In genomic region chr11:112268406-112268805, GRCh38 we compare ENCODE assay signal across 2 cellular contexts.
TF ChIP-seq lines count a peak whose summit lies in the region.

No MANE protein-coding gene starts in this region.

TF ChIP-seq in HepG2, 621 proteins besides CTCF, POLR2A, EP300 and RAD21 (continues in another document):
- TF ChIP-seq POGK (CRISPR knock-in tag; conservative IDR thresholded peaks at IDR 0.05): no peak
- TF ChIP-seq LCORL (IDR thresholded peaks at IDR 0.05): no peak
- TF ChIP-seq LCORL (CRISPR knock-in tag; IDR thresholded peaks at IDR 0.05): no peak
- TF ChIP-seq KAT2B (IDR thresholded peaks at IDR 0.05; ENCODE audit: borderline replicate concordance, low read depth, low read length): no peak
- no peak for TF ChIP-seq ZNF232 (CRISPR knock-in tag; IDR thresholded peaks at IDR 0.05; ENCODE audit: borderline replicate concordance)
- no peak for TF ChIP-seq ZBED4 (CRISPR knock-in tag; IDR thresholded peaks at IDR 0.05; ENCODE audit: borderline replicate concordance)
- no peak for TF ChIP-seq ZNF512B (CRISPR knock-in tag; IDR thresholded peaks at IDR 0.05; ENCODE audit: borderline replicate concordance)
- no peak for TF ChIP-seq GTF2F1 (IDR thresholded peaks at IDR 0.05; ENCODE audit: low read length)
- no peak for TF ChIP-seq ZNF800 (CRISPR knock-in tag; IDR thresholded peaks at IDR 0.05)
- TF ChIP-seq ZNF558 (CRISPR knock-in tag; IDR thresholded peaks at IDR 0.05; ENCODE audit: borderline replicate concordance): no peak
- TF ChIP-seq MYPOP (CRISPR knock-in tag; IDR thresholded peaks at IDR 0.05): no peak
- TF ChIP-seq NAIF1 (CRISPR knock-in tag; IDR thresholded peaks at IDR 0.05; ENCODE audit: borderline replicate concordance): no peak
- no peak for TF ChIP-seq KMT2B (CRISPR knock-in tag; IDR thresholded peaks at IDR 0.05)

TF ChIP-seq in K562, 482 proteins besides CTCF, POLR2A, EP300 and RAD21:
- TF ChIP-seq BRF1 (IDR thresholded peaks at IDR 0.05; ENCODE audit: borderline replicate concordance, extremely low read depth, insufficient read length): no peak
- no peak for TF ChIP-seq BRCA1 (IDR thresholded peaks at IDR 0.05)
- TF ChIP-seq BRCA1 (CRISPR knock-in tag; IDR thresholded peaks at IDR 0.05): no peak
- no peak for TF ChIP-seq PRDM10 (IDR thresholded peaks at IDR 0.05; ENCODE audit: partially characterized antibody)
- TF ChIP-seq FOS (IDR thresholded peaks at IDR 0.05; ENCODE audit: extremely low read depth, insufficient read length): no peak
- no peak for TF ChIP-seq ZNF740 (CRISPR knock-in tag; IDR thresholded peaks at IDR 0.05)
- TF ChIP-seq ZNF740 (tag; IDR thresholded peaks at IDR 0.05): no peak
- no peak for TF ChIP-seq SETDB1 (IDR thresholded peaks at IDR 0.05; ENCODE audit: low read length)
- no peak for TF ChIP-seq TEAD4 (IDR thresholded peaks at IDR 0.05; ENCODE audit: low read length)
- TF ChIP-seq TEAD4 (CRISPR knock-in tag; IDR thresholded peaks at IDR 0.05; ENCODE audit: borderline replicate concordance): no peak
- TF ChIP-seq PHF21A (IDR thresholded peaks at IDR 0.05; ENCODE audit: borderline replicate concordance, low read depth): no peak
- no peak for TF ChIP-seq CTBP1 (IDR thresholded peaks at IDR 0.05; ENCODE audit: borderline replicate concordance)
- no peak for TF ChIP-seq CBFA2T2 (conservative IDR thresholded peaks at IDR 0.05)
- no peak for TF ChIP-seq IRF1 (CRISPR knock-in tag; IDR thresholded peaks at IDR 0.05; ENCODE audit: borderline replicate concordance)
